In the genomic region with DNA sequence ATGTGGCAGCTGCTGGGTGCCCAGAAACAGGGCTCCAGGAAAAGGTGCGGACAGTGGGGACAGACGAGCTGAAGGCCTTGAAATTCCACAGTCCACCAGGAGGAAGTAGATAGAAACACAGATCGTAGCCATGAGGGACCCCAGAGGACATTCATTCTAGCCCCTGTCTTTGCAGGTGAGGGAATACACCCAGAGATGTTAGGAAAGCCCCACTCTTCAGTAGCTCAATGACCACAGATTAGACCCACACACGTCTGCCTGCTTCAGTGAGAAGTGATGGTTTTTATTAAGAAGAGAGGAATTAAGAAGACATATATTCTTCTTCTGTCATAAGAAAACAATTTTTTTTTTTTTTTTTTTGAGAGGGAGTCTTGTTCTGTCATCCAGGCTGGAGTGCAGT, we compare ENCODE assay signal across 24 cellular contexts.
A peak's percentile ranks its signal among the peaks of the same experiment; 100 is the strongest.
DNase-seq lines count a peak whose midpoint lies in the region; ATAC-seq and TF ChIP-seq lines count a peak whose summit lies in the region.
"Had no signal": no experiment of that assay in that cellular context is flagged by ENCODE, and none has a peak within 500 bp of the region (broad histone marks: within the 10 kb centered on the region; RNA-seq: fewer than 3 reads in every experiment).

No MANE protein-coding gene starts in this region.

- H2AFZ ChIP-seq in mesenchymal stem cell (ENCODE audit: low read depth, low read length) = no peak overlapping the region

- POLR2A ChIA-PET in HEK293 (lab: Yijun Ruan, JAX) = interaction anchor here (0.5 to 0.7 kb wide), 2 partner anchors 123 to 223 kb away, joined by 4 read pairs; no protein-coding TSS in a partner anchor
- POLR2A ChIA-PET in activated CD8-positive, alpha-beta T cell treated with anti-CD3 and anti-CD28 coated beads, Interleukin-2, amount 10 ng/mL, durations not matched to agents 7 days and 5 days (lab: Charles Lee) = interaction anchor here (1.0 to 1.6 kb wide), 4 partner anchors 8 to 168 kb away, joined by 3 to 4 read pairs (median 3); no protein-coding TSS in a partner anchor
- POLR2A ChIA-PET in naive thymus-derived CD4-positive, alpha-beta T cell (lab: Charles Lee) = interaction anchor here (0.5 to 0.9 kb wide), 3 partner anchors 10 to 1385 kb away, joined by 3 to 6 read pairs (median 4); no protein-coding TSS in a partner anchor

- peaks cover 7% of the 10 kb centered on the region for H3K9me3 Mint-ChIP-seq in activated CD8-positive, alpha-beta T cell treated with anti-CD3 and anti-CD28 coated beads, Interleukin-2, amount 10 ng/mL, durations not matched to agents 7 days and 5 days (ENCODE audit: insufficient read depth)
- peaks cover 0 to 2% (median 0%) of the 10 kb centered on the region in 11 donors for H3K9me3 Mint-ChIP-seq in naive thymus-derived CD4-positive, alpha-beta T cell

- H3K27me3 ChIP-seq in naive thymus-derived CD4-positive, alpha-beta T cell (ENCODE audit: control insufficient read depth in 2 of 2, insufficient read depth in 2 of 2, low read length in 2 of 2) = no peaks in the 10 kb centered on the region
- H3K27me3 ChIP-seq in mesenchymal stem cell (ENCODE audit: control insufficient read depth in 1 of 2, insufficient read depth in 1 of 2, low read length in 2 of 2) = peaks cover 0 to 3% of the 10 kb centered on the region in 2 experiments
- no peaks in the 10 kb centered on the region for H3K27me3 ChIP-seq in thyroid gland
- H3K27me3 ChIP-seq: esophagus squamous epithelium, gastroesophageal sphincter, right atrium auricular region, suprapubic skin, vagina had no signal

- TF ChIP-seq POLR2A in thyroid gland (IDR thresholded peaks at IDR 0.05) = no peak

- H3K14ac ChIP-seq in mesenchymal stem cell (ENCODE audit: low read length in 2 of 2) = no peak overlapping the region

- H3K4me1 ChIP-seq in HEK293 (ENCODE audit: control insufficient read depth, insufficient read depth, low read length) = no peaks in the 10 kb centered on the region
- peaks cover 27 to 34% of the 10 kb centered on the region in 2 donors for H3K4me1 ChIP-seq in naive thymus-derived CD4-positive, alpha-beta T cell (ENCODE audit: control insufficient read depth in 2 of 2, insufficient read depth in 2 of 2, low read length in 2 of 2)
- H3K4me1 ChIP-seq in mesenchymal stem cell (ENCODE audit: control insufficient read depth, insufficient read depth, low read depth, low read length) = no peaks in the 10 kb centered on the region
- H3K4me1 ChIP-seq in thyroid gland = no peaks in the 10 kb centered on the region
- H3K4me1 ChIP-seq: gastroesophageal sphincter, lower lobe of right lung, vagina had no signal

- H3K9ac ChIP-seq in mesenchymal stem cell (ENCODE audit: low read length) = no peak overlapping the region

- no peak overlapping the region for H2AK5ac ChIP-seq in mesenchymal stem cell (ENCODE audit: low read length, severe bottlenecking)

- H3K4me3 Mint-ChIP-seq in activated CD8-positive, alpha-beta T cell treated with anti-CD3 and anti-CD28 coated beads, Interleukin-2, amount 10 ng/mL, durations not matched to agents 7 days and 5 days = peak overlapping the region; percentile 50
- peak overlapping the region; percentile 6 to 78 (median 65) for H3K4me3 Mint-ChIP-seq in naive thymus-derived CD4-positive, alpha-beta T cell

- no peak overlapping the region for H2BK5ac ChIP-seq in mesenchymal stem cell (ENCODE audit: low read depth, low read length, poor library complexity, severe bottlenecking)

- 89% methylated on average over 3 of the region's 4 CpGs for WGBS in mesenchymal stem cell
- 76 to 92% methylated on average over 4 of the region's 4 CpGs for WGBS in thyroid gland, 2 donors

- DNase-seq in activated CD8-positive, alpha-beta memory T cell treated with anti-CD3 and anti-CD28 coated beads for 24 hours = peak; percentile 59
- no peak for DNase-seq in activated CD8-positive, alpha-beta memory T cell treated with anti-CD3 and anti-CD28 coated beads, Interleukin-2, amount 50 U/mL, for 4 hours
- no peak for DNase-seq in activated CD8-positive, alpha-beta T cell treated with anti-CD3 and anti-CD28 coated beads, Interleukin-2, amount 10 ng/mL, durations not matched to agents 7 days and 5 days
- no peak for DNase-seq in naive thymus-derived CD4-positive, alpha-beta T cell
- DNase-seq in COR-L47 (lab: John Stamatoyannopoulos, UW) = no peak
- DNase-seq in mesenchymal stem cell = no peak
- DNase-seq in thyroid gland = no peak
- DNase-seq: aorta; effector CD4-positive, alpha-beta T cell; esophagus squamous epithelium; islet precursor cell; KG1; lower lobe of right lung; NCI-H1092; NCI-H2029 treated with DMSO at 0.1 percent for 48 hours; NCI-H510A; RPMI8226 had no signal

- H3K23ac ChIP-seq in mesenchymal stem cell (ENCODE audit: low read length in 2 of 2) = no peak overlapping the region

- peak overlapping the region; percentile 92 for H3K27ac Mint-ChIP-seq in activated CD8-positive, alpha-beta T cell treated with anti-CD3 and anti-CD28 coated beads, Interleukin-2, amount 10 ng/mL, durations not matched to agents 7 days and 5 days
- peak overlapping the region; percentile 72 to 93 (median 86) for H3K27ac Mint-ChIP-seq in naive thymus-derived CD4-positive, alpha-beta T cell

- H3K27ac ChIP-seq in HEK293 (ENCODE audit: extremely low read depth, low read depth, low read length) (no peak overlapping the region), mesenchymal stem cell (ENCODE audit: low read length, poor library complexity, severe bottlenecking) (no peak overlapping the region), thyroid gland (no peak overlapping the region)
- H3K27ac ChIP-seq in naive thymus-derived CD4-positive, alpha-beta T cell (ENCODE audit: low read depth, low read length) = peak overlapping the region; percentile 6
- H3K27ac ChIP-seq: esophagus squamous epithelium, gastroesophageal sphincter, lower lobe of right lung, right atrium auricular region, SK-N-MC, suprapubic skin, vagina had no signal

- no peak overlapping the region for H2BK12ac ChIP-seq in mesenchymal stem cell (ENCODE audit: low read length in 2 of 2)

- H3K4me2 ChIP-seq in mesenchymal stem cell (ENCODE audit: low read length, poor library complexity, severe bottlenecking) = no peak overlapping the region

- H3K36me3 Mint-ChIP-seq in activated CD8-positive, alpha-beta T cell treated with anti-CD3 and anti-CD28 coated beads, Interleukin-2, amount 10 ng/mL, durations not matched to agents 7 days and 5 days (ENCODE audit: low read depth) = peaks cover 16% of the 10 kb centered on the region
- H3K36me3 Mint-ChIP-seq in naive thymus-derived CD4-positive, alpha-beta T cell = peaks cover 0 to 27% (median 0%) of the 10 kb centered on the region in 5 donors

- no peaks in the 10 kb centered on the region for H3K9me3 ChIP-seq in HEK293 (ENCODE audit: control insufficient read depth, insufficient read depth, low read depth, low read length)
- H3K9me3 ChIP-seq in naive thymus-derived CD4-positive, alpha-beta T cell (ENCODE audit: control insufficient read depth in 2 of 3, low read length in 3 of 3) = no peaks in the 10 kb centered on the region
- no peaks in the 10 kb centered on the region for H3K9me3 ChIP-seq in mesenchymal stem cell (ENCODE audit: control insufficient read depth, low read length)
- no peaks in the 10 kb centered on the region for H3K9me3 ChIP-seq in thyroid gland
- H3K9me3 ChIP-seq: esophagus squamous epithelium, gastroesophageal sphincter, HAP-1, lower lobe of right lung, right atrium auricular region, suprapubic skin, vagina had no signal

- H4K8ac ChIP-seq in mesenchymal stem cell (ENCODE audit: low read length) = no peak overlapping the region

- H3K4me1 Mint-ChIP-seq in activated CD8-positive, alpha-beta T cell treated with anti-CD3 and anti-CD28 coated beads, Interleukin-2, amount 10 ng/mL, durations not matched to agents 7 days and 5 days (ENCODE audit: low read depth) = peaks cover 89% of the 10 kb centered on the region
- peaks cover 21 to 88% (median 70%) of the 10 kb centered on the region in 7 donors for H3K4me1 Mint-ChIP-seq in naive thymus-derived CD4-positive, alpha-beta T cell

- H3K4me3 ChIP-seq in HEK293 (ENCODE audit: low read depth, low read length) = no peak overlapping the region
- H3K4me3 ChIP-seq in naive thymus-derived CD4-positive, alpha-beta T cell (ENCODE audit: low read length) = peak overlapping the region; percentile 10
- no peak overlapping the region for H3K4me3 ChIP-seq in mesenchymal stem cell (ENCODE audit: insufficient read depth in 1 of 2, low read depth in 1 of 2, low read length in 2 of 2)
- no peak overlapping the region for H3K4me3 ChIP-seq in thyroid gland (replicated peaks in 1 of 3)
- H3K4me3 ChIP-seq: esophagus squamous epithelium, gastroesophageal sphincter, HAP-1, lower lobe of right lung, right atrium auricular region, SK-N-MC, suprapubic skin, vagina had no signal

- CTCF ChIA-PET in HEK293 (lab: Yijun Ruan, JAX) = interaction anchor here (0.7 to 2.9 kb wide), 4 partner anchors 11 to 523 kb away, joined by 3 to 12 read pairs (median 4); no protein-coding TSS in a partner anchor
- CTCF ChIA-PET in activated CD8-positive, alpha-beta T cell treated with anti-CD3 and anti-CD28 coated beads, Interleukin-2, amount 10 ng/mL, durations not matched to agents 7 days and 5 days (lab: Charles Lee) = interaction anchor here (0.9 to 11.3 kb wide), 4 partner anchors 11 to 170 kb away, joined by 3 to 148 read pairs (median 3); no protein-coding TSS in a partner anchor
- CTCF ChIA-PET in naive thymus-derived CD4-positive, alpha-beta T cell (lab: Charles Lee) = interaction anchor here (1.1 kb wide), 1 partner anchor 15 kb away, joined by 3 read pairs; no protein-coding TSS in a partner anchor

- H4K91ac ChIP-seq in mesenchymal stem cell (ENCODE audit: low read length) = no peak overlapping the region

- no peak overlapping the region for H2BK15ac ChIP-seq in mesenchymal stem cell (ENCODE audit: low read depth, poor library complexity, severe bottlenecking)

- no peak overlapping the region for H3K4ac ChIP-seq in mesenchymal stem cell (ENCODE audit: low read depth in 1 of 2, low read length in 2 of 2)

- no peaks in the 10 kb centered on the region for H3K36me3 ChIP-seq in HEK293 (ENCODE audit: control insufficient read depth in 2 of 2, insufficient read depth in 1 of 2, low read length in 2 of 2)
- H3K36me3 ChIP-seq in naive thymus-derived CD4-positive, alpha-beta T cell (ENCODE audit: control insufficient read depth in 2 of 3, insufficient read depth in 3 of 3, low read length in 3 of 3) = no peaks in the 10 kb centered on the region
- H3K36me3 ChIP-seq in mesenchymal stem cell (ENCODE audit: control insufficient read depth in 1 of 2, insufficient read depth in 2 of 2, low read depth in 1 of 2, low read length in 2 of 2) = no peaks in the 10 kb centered on the region
- no peaks in the 10 kb centered on the region for H3K36me3 ChIP-seq in thyroid gland
- H3K36me3 ChIP-seq: esophagus squamous epithelium, gastroesophageal sphincter, HAP-1, lower lobe of right lung, right atrium auricular region, suprapubic skin, vagina had no signal

- no peaks in the 10 kb centered on the region for H3K79me1 ChIP-seq in mesenchymal stem cell (replicated peaks; ENCODE audit: low read length, poor library complexity, severe bottlenecking)

- no peak for TF ChIP-seq CTCF in HEK293 (tag by site-specific recombination; IDR thresholded peaks at IDR 0.05)
- no peak for TF ChIP-seq CTCF in thyroid gland (IDR thresholded peaks at IDR 0.05)

- peak; percentile 12 for ATAC-seq in activated CD8-positive, alpha-beta T cell treated with anti-CD3 and anti-CD28 coated beads, Interleukin-2, amount 10 ng/mL, durations not matched to agents 7 days and 5 days
- ATAC-seq in naive thymus-derived CD4-positive, alpha-beta T cell = peak; percentile 21
- ATAC-seq: gastroesophageal sphincter, lower lobe of right lung had no signal

- intact Hi-C loops in naive thymus-derived CD4-positive, alpha-beta T cell (cut with micrococcal nuclease) = loop anchor here (1.0 kb wide), 3 partner anchors 8 to 10 kb away; no protein-coding TSS in a partner anchor
- intact Hi-C loops in thyroid gland (cut with DNase I) = no loop called here

- no peak overlapping the region for H3K18ac ChIP-seq in mesenchymal stem cell (ENCODE audit: low read depth in 1 of 2, low read length in 2 of 2)

- H3K27me3 Mint-ChIP-seq in activated CD8-positive, alpha-beta T cell treated with anti-CD3 and anti-CD28 coated beads, Interleukin-2, amount 10 ng/mL, durations not matched to agents 7 days and 5 days (ENCODE audit: low read depth) = no peaks in the 10 kb centered on the region
- H3K27me3 Mint-ChIP-seq in naive thymus-derived CD4-positive, alpha-beta T cell = peaks cover 0 to 2% (median 0%) of the 10 kb centered on the region in 5 donors

- no peak overlapping the region for H2BK120ac ChIP-seq in mesenchymal stem cell (ENCODE audit: low read depth, low read length)
